In the genomic region with DNA sequence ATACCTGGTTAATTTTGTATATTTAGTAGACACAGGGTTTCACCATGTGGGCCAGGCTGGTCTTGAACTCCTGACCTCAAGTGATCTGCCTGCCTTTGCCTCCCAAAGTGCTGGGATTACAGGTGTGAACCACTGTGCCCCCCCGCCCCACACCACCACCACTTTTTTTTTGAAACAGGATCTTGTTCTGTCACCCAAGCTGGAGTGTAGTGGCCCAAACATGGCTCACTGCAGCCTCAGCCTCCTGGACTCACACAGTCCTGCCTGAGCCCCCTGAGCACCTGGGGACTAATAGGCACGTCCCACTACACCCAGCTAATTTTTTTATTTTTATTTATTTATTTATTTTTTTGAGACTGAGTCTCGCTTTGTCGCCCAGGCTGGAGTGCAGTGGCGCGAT, we compare ENCODE assay signal across 9 cellular contexts. TPM values are rescaled to one million over a fixed set of nuclear protein-coding genes. Genes with fewer than 3 reads are reported as not detected.
DNase-seq lines count a peak whose midpoint lies in the region; ATAC-seq, FAIRE-seq and TF ChIP-seq lines count a peak whose summit lies in the region.
"Not testable (repeated sequence)": the region's sequence is repeated elsewhere in the genome, so short reads cannot be mapped to it uniquely, and the experiment has no call there.
"Had no signal": no experiment of that assay in that cellular context is flagged by ENCODE, and none has a peak within 500 bp of the region (broad histone marks: within the 10 kb centered on the region; RNA-seq: fewer than 3 reads in every experiment).

No MANE protein-coding gene starts in this region.

- peaks cover 0 to 99% (median 54%) of the 10 kb centered on the region in 11 experiments; a peak in 17 of 22 replicates for H4K20me1 ChIP-seq in BLaER1 treated with 17β-estradiol and CSF1 and Interleukin-3, amounts not matched to agents 10 nM and 100 nM
- peaks cover 2 to 14% of the 10 kb centered on the region in 2 experiments for H4K20me1 ChIP-seq in H1 (replicated peaks in 1 of 2; ENCODE audit: control insufficient read depth in 1 of 2, insufficient read depth in 2 of 2, low read length in 2 of 2)

- not testable (repeated sequence) for H3K23ac ChIP-seq in H1 (ENCODE audit: insufficient read length)

- intact Hi-C loops in CD8-positive, alpha-beta T cell (cut with DNase I, micrococcal nuclease), result not testable (repeated sequence)

- H2BK5ac ChIP-seq in H1 (ENCODE audit: low read depth, low read length), result not testable (repeated sequence)

- not testable (repeated sequence) for H3K4me3 Mint-ChIP-seq in CD8-positive, alpha-beta T cell; activated naive CD4-positive, alpha-beta T cell treated with anti-CD3 and anti-CD28 coated beads, Interleukin-2, amount 10 ng/mL, durations not matched to agents 7 days and 5 days; stimulated activated naive CD8-positive, alpha-beta T cell treated with anti-CD3 and anti-CD28 coated beads, Interleukin-15, Interleukin-2, amounts not matched to agents 100 ng/mL and 50 ng/mL, for 24 hours

- H2AK5ac ChIP-seq in H1 (ENCODE audit: low read depth, low read length), result not testable (repeated sequence)

- not testable (repeated sequence) for H3K18ac ChIP-seq in H1 (ENCODE audit: extremely low read depth, low read length)

- H3K9ac ChIP-seq in BLaER1 treated with 17β-estradiol and CSF1 and Interleukin-3, amounts not matched to agents 10 nM and 100 nM; H1 (replicated peaks in 1 of 4; ENCODE audit: extremely low read depth in 1 of 4, low read depth in 3 of 4, low read length in 3 of 4): not testable (repeated sequence)

- H4K5ac ChIP-seq in H1 (ENCODE audit: insufficient read length, low read depth, low read length), result not testable (repeated sequence)

- H3K79me1 ChIP-seq in H1 (ENCODE audit: low read depth, low read length), result peaks cover 13% of the 10 kb centered on the region

- not testable (repeated sequence) for TF ChIP-seq CTCF in CD8-positive, alpha-beta T cell (IDR thresholded peaks at IDR 0.05); VCaP (conservative IDR thresholded peaks at IDR 0.05); H1 (IDR thresholded peaks at IDR 0.05; ENCODE audit: control extremely low read depth in 1 of 3, insufficient read depth in 1 of 3, low read depth in 1 of 3, low read length in 3 of 3); neutrophil (IDR thresholded peaks at IDR 0.05)

- H3K79me2 ChIP-seq in H1 (ENCODE audit: control insufficient read depth in 1 of 2, insufficient read depth in 2 of 2, low read length in 2 of 2), result peaks cover 7 to 75% of the 10 kb centered on the region in 2 experiments; a peak in 3 of 4 replicates

- ATAC-seq in CD8-positive, alpha-beta T cell, result not testable (repeated sequence)

- H2BK20ac ChIP-seq in H1 (ENCODE audit: low read length), result not testable (repeated sequence)

- H3K14ac ChIP-seq in H1 (ENCODE audit: insufficient read length), result not testable (repeated sequence)

- H3K27me3 Mint-ChIP-seq in CD8-positive, alpha-beta T cell (ENCODE audit: low read depth); activated naive CD4-positive, alpha-beta T cell treated with anti-CD3 and anti-CD28 coated beads, Interleukin-2, amount 10 ng/mL, durations not matched to agents 7 days and 5 days; stimulated activated naive CD8-positive, alpha-beta T cell treated with anti-CD3 and anti-CD28 coated beads, Interleukin-15, Interleukin-2, amounts not matched to agents 100 ng/mL and 50 ng/mL, for 24 hours: not testable (repeated sequence)

- not testable (repeated sequence) for H2BK120ac ChIP-seq in H1 (replicated peaks; ENCODE audit: low read depth, low read length)

- CTCF ChIA-PET in CD8-positive, alpha-beta T cell (lab: Charles Lee), result interaction anchor here (1.1 to 10.3 kb wide), 4 partner anchors 19 to 43 kb away, joined by 3 to 92 read pairs (median 6); a partner anchor contains a TSS
- CTCF ChIA-PET in activated naive CD4-positive, alpha-beta T cell treated with anti-CD3 and anti-CD28 coated beads, Interleukin-2, amount 10 ng/mL, durations not matched to agents 7 days and 5 days (lab: Charles Lee), result interaction anchor here (0.7 to 2.1 kb wide), 2 partner anchors 43 to 82 kb away, joined by 3 to 6 read pairs; no protein-coding TSS in a partner anchor
- CTCF ChIA-PET in H1 (lab: Charles Lee; ENCODE audit: partially characterized antibody), result interaction anchor here (1.4 to 4.4 kb wide), 4 partner anchors 9 to 19 kb away, joined by 4 to 21 read pairs (median 12); no protein-coding TSS in a partner anchor

- not testable (repeated sequence) for H3K23me2 ChIP-seq in H1 (ENCODE audit: low read depth, low read length)

- H2AFZ ChIP-seq in H1 (ENCODE audit: low read length), result not testable (repeated sequence)

- not testable (repeated sequence) for H4K91ac ChIP-seq in H1 (replicated peaks; ENCODE audit: insufficient read length, low read length)

- 90% methylated on average over 6 of the region's 6 CpGs; no CpG with 5 or more reads in 1 of the 2 experiments for WGBS in H1 (ENCODE audit: extremely low coverage in 1 of 2, insufficient coverage in 1 of 2, insufficient read length in 1 of 2, insufficient replicate concordance in 2 of 2, low coverage in 1 of 2, low lambda C conversion rate in 2 of 2, missing lambda C conversion rate in 1 of 2), 2 experiments

- POLR2A ChIA-PET in CD8-positive, alpha-beta T cell (lab: Charles Lee), result interaction anchor here (0.9 to 1.3 kb wide), 2 partner anchors 20 to 25 kb away, joined by 3 read pairs; a partner anchor contains a TSS
- POLR2A ChIA-PET in H1 (lab: Charles Lee; ENCODE audit: partially characterized antibody), result interaction anchor here (1.2 to 1.9 kb wide), 2 partner anchors 15 to 20 kb away, joined by 3 to 7 read pairs; no protein-coding TSS in a partner anchor

- peak overlapping the region in 6 of 11 experiments; percentile 14 to 50 (median 32); a peak in 7 of 22 replicates for H3K27ac ChIP-seq in BLaER1 treated with 17β-estradiol and CSF1 and Interleukin-3, amounts not matched to agents 10 nM and 100 nM
- H3K27ac ChIP-seq in CD8-positive, alpha-beta T cell (ENCODE audit: low read depth, low read length); H1 (ENCODE audit: low read depth, low read length): not testable (repeated sequence)
- H3K27ac ChIP-seq in VCaP (peak overlapping the region; percentile 93), neutrophil (peak overlapping the region; percentile 84)

- H3K4ac ChIP-seq in H1 (replicated peaks; ENCODE audit: insufficient read length, low read depth, low read length), result not testable (repeated sequence)

- not testable (repeated sequence) for TF ChIP-seq POLR2A in H1 (IDR thresholded peaks at IDR 0.05; ENCODE audit: control extremely low read depth in 1 of 2, low read depth in 2 of 2, low read length in 2 of 2)

- peaks cover 49 to 93% (median 74%) of the 10 kb centered on the region in 10 experiments for H3K4me1 ChIP-seq in BLaER1 treated with 17β-estradiol and CSF1 and Interleukin-3, amounts not matched to agents 10 nM and 100 nM
- H3K4me1 ChIP-seq in CD8-positive, alpha-beta T cell (ENCODE audit: insufficient read depth, low read length), result peaks cover 48% of the 10 kb centered on the region
- not testable (repeated sequence) for H3K4me1 ChIP-seq in H1 (replicated peaks in 1 of 4; ENCODE audit: control insufficient read depth in 3 of 4, insufficient read depth in 4 of 4, low read length in 3 of 4)
- H3K4me1 ChIP-seq in neutrophil (ENCODE audit: control insufficient read depth in 1 of 2, insufficient read depth in 1 of 2, low read depth in 1 of 2, low read length in 1 of 2), result peaks cover 87 to 95% of the 10 kb centered on the region in 2 experiments

- FAIRE-seq in H1 (lab: Jason Lieb, UNC), result not testable (repeated sequence)

- not testable (repeated sequence) for H3K9me3 ChIP-seq in BLaER1 treated with 17β-estradiol and CSF1 and Interleukin-3, amounts not matched to agents 10 nM and 100 nM (replicated peaks in 1 of 11); CD8-positive, alpha-beta T cell (ENCODE audit: low read length); H1 (ENCODE audit: insufficient read depth in 2 of 2, low read depth in 1 of 2, low read length in 1 of 2); neutrophil

- H2BK12ac ChIP-seq in H1 (ENCODE audit: low read depth, low read length), result not testable (repeated sequence)

- not testable (repeated sequence) for TF ChIP-seq RAD21 in H1 (IDR thresholded peaks at IDR 0.05 in 1 of 2, conservative IDR thresholded peaks at IDR 0.05 in 1 of 2; ENCODE audit: low read depth in 2 of 2, low read length in 2 of 2)

- peak overlapping the region in 7 of 11 experiments; percentile 17 to 66 (median 37); a peak in 7 of 22 replicates for H3K4me2 ChIP-seq in BLaER1 treated with 17β-estradiol and CSF1 and Interleukin-3, amounts not matched to agents 10 nM and 100 nM
- not testable (repeated sequence) for H3K4me2 ChIP-seq in H1 (ENCODE audit: insufficient read depth in 1 of 2, low read depth in 2 of 2, low read length in 2 of 2)

- peaks cover 66% of the 10 kb centered on the region for H3K4me1 Mint-ChIP-seq in CD8-positive, alpha-beta T cell (ENCODE audit: low read depth)
- peaks cover 65% of the 10 kb centered on the region for H3K4me1 Mint-ChIP-seq in activated naive CD4-positive, alpha-beta T cell treated with anti-CD3 and anti-CD28 coated beads, Interleukin-2, amount 10 ng/mL, durations not matched to agents 7 days and 5 days
- peaks cover 60% of the 10 kb centered on the region for H3K4me1 Mint-ChIP-seq in stimulated activated naive CD8-positive, alpha-beta T cell treated with anti-CD3 and anti-CD28 coated beads, Interleukin-15, Interleukin-2, amounts not matched to agents 100 ng/mL and 50 ng/mL, for 24 hours (ENCODE audit: low read depth)

- H3K27me3 ChIP-seq in BLaER1 treated with 17β-estradiol and CSF1 and Interleukin-3, amounts not matched to agents 10 nM and 100 nM; CD8-positive, alpha-beta T cell (ENCODE audit: insufficient read depth, low read length); H1 (replicated peaks in 1 of 4; ENCODE audit: control insufficient read depth in 3 of 4, extremely low read depth in 1 of 4, insufficient read depth in 3 of 4, low read length in 3 of 4); neutrophil: not testable (repeated sequence)

- DNase-seq in CD8-positive, alpha-beta T cell; activated naive CD4-positive, alpha-beta T cell treated with anti-CD3 and anti-CD28 coated beads, Interleukin-2, amount 10 ng/mL, durations not matched to agents 7 days and 5 days; H1 (ENCODE audit: low read depth in 1 of 2, low spot score in 2 of 2): not testable (repeated sequence)

- not testable (repeated sequence) for TF ChIP-seq EP300 in H1 (IDR thresholded peaks at IDR 0.05; ENCODE audit: borderline replicate concordance in 1 of 2, low read depth in 2 of 2, low read length in 2 of 2)

- not testable (repeated sequence) for H3K4me3 ChIP-seq in BLaER1 treated with 17β-estradiol and CSF1 and Interleukin-3, amounts not matched to agents 10 nM and 100 nM; CD8-positive, alpha-beta T cell (ENCODE audit: low read depth, low read length); H1 (ENCODE audit: extremely low read depth in 1 of 4, insufficient read depth in 2 of 4, low read depth in 3 of 4, low read length in 4 of 4); neutrophil (ENCODE audit: low read depth in 1 of 2, low read length in 1 of 2)

- H4K8ac ChIP-seq in H1 (ENCODE audit: extremely low read depth, insufficient read depth, low read length), result peak overlapping the region; percentile 40; the same call in 1 of the 2 replicates

- H2BK15ac ChIP-seq in H1 (ENCODE audit: low read length), result not testable (repeated sequence)

- H3K36me3 ChIP-seq in BLaER1 treated with 17β-estradiol and CSF1 and Interleukin-3, amounts not matched to agents 10 nM and 100 nM, result peaks cover 28 to 69% (median 53%) of the 10 kb centered on the region in 11 experiments
- not testable (repeated sequence) for H3K36me3 ChIP-seq in CD8-positive, alpha-beta T cell (ENCODE audit: insufficient read depth, low read length); H1 (ENCODE audit: control insufficient read depth in 2 of 4, insufficient read depth in 4 of 4, low read length in 3 of 4)
- H3K36me3 ChIP-seq in neutrophil, result peaks cover 14% of the 10 kb centered on the region

- peaks cover 29% of the 10 kb centered on the region for H3K36me3 Mint-ChIP-seq in CD8-positive, alpha-beta T cell
- peaks cover 51% of the 10 kb centered on the region for H3K36me3 Mint-ChIP-seq in activated naive CD4-positive, alpha-beta T cell treated with anti-CD3 and anti-CD28 coated beads, Interleukin-2, amount 10 ng/mL, durations not matched to agents 7 days and 5 days
- H3K36me3 Mint-ChIP-seq in stimulated activated naive CD8-positive, alpha-beta T cell treated with anti-CD3 and anti-CD28 coated beads, Interleukin-15, Interleukin-2, amounts not matched to agents 100 ng/mL and 50 ng/mL, for 24 hours (ENCODE audit: low read depth), result peaks cover 43% of the 10 kb centered on the region

- not testable (repeated sequence) for H3K9me3 Mint-ChIP-seq in CD8-positive, alpha-beta T cell; activated naive CD4-positive, alpha-beta T cell treated with anti-CD3 and anti-CD28 coated beads, Interleukin-2, amount 10 ng/mL, durations not matched to agents 7 days and 5 days; stimulated activated naive CD8-positive, alpha-beta T cell treated with anti-CD3 and anti-CD28 coated beads, Interleukin-15, Interleukin-2, amounts not matched to agents 100 ng/mL and 50 ng/mL, for 24 hours

- not testable (repeated sequence) for H3K56ac ChIP-seq in H1 (replicated peaks; ENCODE audit: insufficient read length, low read depth, low read length)

- peak overlapping the region; percentile 52 for H3K27ac Mint-ChIP-seq in CD8-positive, alpha-beta T cell
- peak overlapping the region; percentile 74 for H3K27ac Mint-ChIP-seq in activated naive CD4-positive, alpha-beta T cell treated with anti-CD3 and anti-CD28 coated beads, Interleukin-2, amount 10 ng/mL, durations not matched to agents 7 days and 5 days
- peak overlapping the region; percentile 31 for H3K27ac Mint-ChIP-seq in stimulated activated naive CD8-positive, alpha-beta T cell treated with anti-CD3 and anti-CD28 coated beads, Interleukin-15, Interleukin-2, amounts not matched to agents 100 ng/mL and 50 ng/mL, for 24 hours

RNA-seq across cellular contexts. Expression of a gene that starts 24.7 kb away (rescaled TPM):
- 10 to 100 TPM; 16.9 to 19.1 TPM for total RNA-seq in CD8-positive, alpha-beta T cell
- 56.5 and 58.5 TPM in 2 replicates for total RNA-seq in H1 (2021; fragmentation: NEBNext Ultra II Directional; extraction: Animal tissue kit (Norgen Biotek cat#: 25700))
- polyA plus RNA-seq in H1 (2011; rRNA removed), result 19.3 and 24.4 TPM in 2 replicates
- polyA plus RNA-seq in H1 (2011; cell fraction: cytosol; rRNA removed), result 18.1 TPM
- 32.7 TPM for polyA plus RNA-seq in H1 (2011; cell fraction: nucleus; rRNA removed)
- polyA plus RNA-seq in H1 (2012, experiment 1 of 2), result 29.2 to 30.7 TPM (median 29.5 TPM) in 4 replicates
- 25.5 TPM for polyA plus RNA-seq in H1 (2012, experiment 2 of 2)
- 30.7 TPM for polyA plus RNA-seq in H1 (2013, experiment 1 of 2)
- polyA plus RNA-seq in H1 (2013, experiment 2 of 2), result 28.7 TPM
- polyA minus RNA-seq in H1 (2011; rRNA and poly(A)+ RNA removed), result 22.4 and 28.2 TPM in 2 replicates
- 38.7 TPM for polyA minus RNA-seq in H1 (2011; cell fraction: cytosol; rRNA and poly(A)+ RNA removed)
- 28.2 TPM for polyA minus RNA-seq in H1 (2011; cell fraction: nucleus; rRNA and poly(A)+ RNA removed)

RNA-seq across cellular contexts. Expression of a gene that starts 50.4 kb away (rescaled TPM):
- total RNA-seq in CD8-positive, alpha-beta T cell, result 1 to 10 TPM; 4.0 to 4.1 TPM
- total RNA-seq in H1 (2021; fragmentation: NEBNext Ultra II Directional; extraction: Animal tissue kit (Norgen Biotek cat#: 25700)), result 99.7 and 104 TPM in 2 replicates
- 78.7 and 112 TPM in 2 replicates for polyA plus RNA-seq in H1 (2011; rRNA removed)
- polyA plus RNA-seq in H1 (2011; cell fraction: cytosol; rRNA removed), result 111 TPM
- 95.2 TPM for polyA plus RNA-seq in H1 (2011; cell fraction: nucleus; rRNA removed)
- 78.1 to 103 TPM (median 96.8 TPM) in 4 replicates for polyA plus RNA-seq in H1 (2012, experiment 1 of 2)
- 96.2 TPM for polyA plus RNA-seq in H1 (2012, experiment 2 of 2)
- polyA plus RNA-seq in H1 (2013, experiment 1 of 2), result 70.5 TPM
- polyA plus RNA-seq in H1 (2013, experiment 2 of 2), result 71.0 TPM
- 17.8 and 20.3 TPM in 2 replicates for polyA minus RNA-seq in H1 (2011; rRNA and poly(A)+ RNA removed)
- polyA minus RNA-seq in H1 (2011; cell fraction: cytosol; rRNA and poly(A)+ RNA removed), result 41.1 TPM
- polyA minus RNA-seq in H1 (2011; cell fraction: nucleus; rRNA and poly(A)+ RNA removed), result 32.2 TPM

RNA-seq across cellular contexts. Expression of a gene that starts 53.3 kb away (rescaled TPM):
- not detected for total RNA-seq in CD8-positive, alpha-beta T cell
- 78.0 and 80.1 TPM in 2 replicates for total RNA-seq in H1 (2021; fragmentation: NEBNext Ultra II Directional; extraction: Animal tissue kit (Norgen Biotek cat#: 25700))
- 54.6 and 75.9 TPM in 2 replicates for polyA plus RNA-seq in H1 (2011; rRNA removed)
- 67.2 TPM for polyA plus RNA-seq in H1 (2011; cell fraction: cytosol; rRNA removed)
- polyA plus RNA-seq in H1 (2011; cell fraction: nucleus; rRNA removed), result 110 TPM
- 55.1 to 84.2 TPM (median 78.1 TPM) in 4 replicates for polyA plus RNA-seq in H1 (2012, experiment 1 of 2)
- polyA plus RNA-seq in H1 (2012, experiment 2 of 2), result 64.1 TPM
- 47.1 TPM for polyA plus RNA-seq in H1 (2013, experiment 1 of 2)
- 41.5 TPM for polyA plus RNA-seq in H1 (2013, experiment 2 of 2)
- polyA minus RNA-seq in H1 (2011; rRNA and poly(A)+ RNA removed), result 54.5 and 69.3 TPM in 2 replicates
- 50.3 TPM for polyA minus RNA-seq in H1 (2011; cell fraction: cytosol; rRNA and poly(A)+ RNA removed)
- 42.1 TPM for polyA minus RNA-seq in H1 (2011; cell fraction: nucleus; rRNA and poly(A)+ RNA removed)
- total RNA-seq: CD4-positive, CD25-positive, alpha-beta regulatory T cell had no signal
- polyA plus RNA-seq: CD4-positive, CD25-positive, alpha-beta regulatory T cell; GM23248 had no signal

Comparison
In these comparisons a context has a peak if more than half of its experiments do, and no peak if none do; other contexts are left out.
1. RNA of a gene that starts 50.4 kb away (total RNA-seq): 99.7 to 104 TPM in H1; 4.0 to 4.1 TPM in CD8-positive, alpha-beta T cell; every median in the first group is over 10 times any median in the second.
2. RNA of a gene that starts 53.3 kb away (total RNA-seq): 78.0 to 80.1 TPM in H1; not detected in CD8-positive, alpha-beta T cell; every median in the first group is over 10 times any median in the second.
3. Peak in every context shown above with its lines, with median percentiles within 50 percentile points of each other: H3K27ac Mint-ChIP-seq.